9 cellular contexts compared by ENCODE assay signal in the genomic region with DNA sequence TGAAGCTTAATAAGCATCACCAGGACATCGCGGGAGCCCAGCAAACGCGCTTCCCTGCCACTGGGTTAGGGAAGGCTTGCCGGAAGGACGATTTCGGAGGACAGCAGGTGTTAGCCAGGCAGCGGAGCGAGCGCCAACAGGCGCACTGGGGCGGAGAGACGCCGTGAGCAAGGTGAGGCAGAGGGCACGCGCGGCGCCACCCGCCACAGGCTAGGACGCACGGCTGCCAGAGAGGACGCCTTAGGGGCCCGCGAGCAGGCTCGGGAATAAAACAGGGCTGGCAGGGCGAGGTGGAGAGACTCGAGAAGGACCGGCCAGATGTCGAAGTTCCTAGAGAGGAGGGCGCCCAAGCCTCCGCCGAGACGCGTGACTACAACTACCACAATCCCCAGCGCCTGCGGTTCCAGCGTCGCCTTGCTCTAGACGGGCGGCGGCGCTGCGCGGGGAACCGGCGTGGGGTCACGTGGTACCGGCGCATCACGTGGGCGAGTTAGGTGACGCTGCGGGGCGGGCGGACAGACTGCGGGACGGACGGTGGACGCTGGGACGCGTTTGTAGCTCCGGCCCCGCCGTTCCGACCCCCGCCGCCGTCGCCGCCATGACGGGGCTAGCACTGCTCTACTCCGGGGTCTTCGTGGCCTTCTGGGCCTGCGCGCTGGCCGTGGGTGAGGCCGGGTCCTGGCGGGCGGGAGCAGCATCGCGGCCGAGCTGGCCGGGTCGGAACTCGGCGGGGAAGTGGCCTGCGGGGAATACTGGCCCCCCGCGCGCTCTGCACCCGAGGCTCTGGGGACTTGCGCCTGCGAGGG. TPM values are rescaled to one million over a fixed set of nuclear protein-coding genes. Genes with fewer than 3 reads are reported as not detected.
DNase-seq lines count a peak whose midpoint lies in the region; ATAC-seq, FAIRE-seq and TF ChIP-seq lines count a peak whose summit lies in the region.
"Had no signal": no experiment of that assay in that cellular context is flagged by ENCODE, and none has a peak within 500 bp of the region (broad histone marks: within the 10 kb centered on the region; RNA-seq: fewer than 3 reads in every experiment).

ATP6V0B (plus strand) TSS at position 518 of the 806 bp plus-strand sequence; CDS start at position 599, 81 bp downstream.

- H3K9me3 ChIP-seq in keratinocyte (ENCODE audit: control insufficient read depth, low read depth, low read length): no peaks in the 10 kb centered on the region

- H2AFZ ChIP-seq in keratinocyte (ENCODE audit: control insufficient read depth, low read length): peak within 1 kb of the TSS; percentile 85

- dilution Hi-C loops in keratinocyte (cut with MboI; ENCODE audit: extremely low pct_ligation_motif_present, low sequenced_read_pairs): no loop called here

- H3K9me1 ChIP-seq in keratinocyte (ENCODE audit: control insufficient read depth, extremely low read depth, insufficient read depth, low read length): peaks cover 5% of the 10 kb centered on the region

- no peak for FAIRE-seq in keratinocyte (lab: Jason Lieb, UNC)
- FAIRE-seq: colon had no signal

- TF ChIP-seq POLR2A in GM19099 (IDR thresholded peaks at IDR 0.05; ENCODE audit: extremely low read depth, insufficient read length, low read depth): peak; percentile 84

- peak within 1 kb of the TSS; percentile 74 for H3K27ac ChIP-seq in keratinocyte (ENCODE audit: control insufficient read depth, insufficient read depth, low read length)

- DNase-seq in AML-193 (lab: John Stamatoyannopoulos, UW): peak; percentile 85 to 87
- DNase-seq in NCI-H460 (ENCODE audit: extremely low read depth, low read depth): peak; percentile 86
- peak; percentile 97 for DNase-seq in activated CD4-positive, CD25-positive, alpha-beta regulatory T cell treated with anti-CD3 and anti-CD28 coated beads, Interleukin-2, amount 50 U/mL, for 72 hours
- peak; percentile 95 for DNase-seq in cerebellar cortex (ENCODE audit: low spot score)
- peak; percentile 53 for DNase-seq in keratinocyte (ENCODE audit: low read depth, low spot score)
- peak; percentile 89 to 97 (median 97) for DNase-seq in stimulated activated CD4-positive, alpha-beta T cell treated with anti-CD3 and anti-CD28 coated beads, Interleukin-12 subunit alpha, Interleukin-12 subunit beta, amount 100 ng/mL, for 48 hours (ENCODE audit: low read depth in 2 of 3, low spot score in 1 of 3)

- H3K9ac ChIP-seq in keratinocyte (ENCODE audit: control insufficient read depth, extremely low read depth, insufficient read depth, low read length): peak within 1 kb of the TSS; percentile 87

- peak within 1 kb of the TSS; percentile 90 to 99 (median 93) for H3K4me3 ChIP-seq in keratinocyte (ENCODE audit: control insufficient read depth in 2 of 3, extremely low read depth in 1 of 3, insufficient read depth in 2 of 3, low read depth in 1 of 3, low read length in 3 of 3)

- H3K4me1 ChIP-seq in keratinocyte (ENCODE audit: control insufficient read depth, extremely low read depth, insufficient read depth, low read length): peaks cover 40% of the 10 kb centered on the region

- H3K36me3 ChIP-seq in keratinocyte (ENCODE audit: control insufficient read depth in 2 of 2, extremely low read depth in 1 of 2, insufficient read depth in 2 of 2, low read length in 2 of 2): peaks cover 30 to 32% of the 10 kb centered on the region in 2 experiments

- H3K4me2 ChIP-seq in keratinocyte (ENCODE audit: control insufficient read depth, extremely low read depth, insufficient read depth, low read depth, low read length): peak within 1 kb of the TSS; percentile 95

- ATAC-seq in HG03378 (IDR thresholded peaks at IDR 0.05; ENCODE audit: unreplicated experiment): peak; percentile 60

- H3K79me2 ChIP-seq in keratinocyte (ENCODE audit: control insufficient read depth, insufficient read depth, low read length): peaks cover 46% of the 10 kb centered on the region

- no peaks in the 10 kb centered on the region for H4K20me1 ChIP-seq in keratinocyte (ENCODE audit: control insufficient read depth, extremely low read depth, insufficient read depth, low read length)

- no peaks in the 10 kb centered on the region for H3K27me3 ChIP-seq in keratinocyte (ENCODE audit: control insufficient read depth, extremely low read depth, insufficient read depth, low read length)

- TF ChIP-seq CTCF in keratinocyte (optimal IDR thresholded peaks at IDR 0.05 in 1 of 3, IDR thresholded peaks at IDR 0.05 in 1 of 3, conservative IDR thresholded peaks at IDR 0.05 in 1 of 3; ENCODE audit: extremely low read depth in 1 of 3, insufficient read depth in 2 of 3, low read length in 3 of 3): no peak

RNA-seq across cellular contexts. Expression of gene ATP6V0B, which starts in this region (rescaled TPM):
- total RNA-seq in NCI-H460 (2014; rRNA removed; shearing (Covaris generic)): 109 and 124 TPM in 2 replicates
- polyA plus RNA-seq in NCI-H460 (2014; cell fraction: nucleus; rRNA removed): 145 and 227 TPM in 2 replicates
- polyA plus RNA-seq in keratinocyte: 195 to 325 TPM (median 233 TPM) in 3 replicates
- 37.8 TPM for polyA plus RNA-seq in keratinocyte (2011; ENCODE audit: low read depth)
- polyA plus RNA-seq in keratinocyte (2011; cell fraction: cytosol; rRNA removed): 213 and 278 TPM in 2 replicates
- polyA plus RNA-seq in keratinocyte (2011; cell fraction: nucleus; rRNA removed): 257 and 265 TPM in 2 replicates
- 176 and 266 TPM in 2 replicates for polyA plus RNA-seq in keratinocyte (2012; ENCODE audit: low replicate concordance)
- polyA minus RNA-seq in keratinocyte: 176 to 259 TPM (median 180 TPM) in 3 replicates
- 211 TPM for polyA minus RNA-seq in keratinocyte (2011; cell fraction: cytosol; rRNA and poly(A)+ RNA removed)
- polyA minus RNA-seq in keratinocyte (2011; cell fraction: nucleus; rRNA and poly(A)+ RNA removed): 69.2 and 72.5 TPM in 2 replicates

Comparison
In these comparisons a context has a peak if more than half of its experiments do, and no peak if none do; other contexts are left out.
1. Peak in every context shown above with its lines: DNase-seq, ATAC-seq, H3K4me3 ChIP-seq and H3K27ac ChIP-seq.